Comparison of ENCODE assay signal across 8 cellular contexts in genomic region chr17:7888184-7888920, GRCh38. TPM values are rescaled to one million over a fixed set of nuclear protein-coding genes. Genes with fewer than 3 reads are reported as not detected.
DNase-seq lines count a peak whose midpoint lies in the region; ATAC-seq and TF ChIP-seq lines count a peak whose summit lies in the region.

CHD3 (plus strand) TSS chr17:7888789; CDS start chr17:7889001, 212 bp downstream.

- peak within 1 kb of the TSS; percentile 93 for H3K4me3 ChIP-seq in GM12864 (ENCODE audit: low read depth, low read length)
- peak within 1 kb of the TSS; percentile 84 for H3K4me3 ChIP-seq in PC-9
- peak within 1 kb of the TSS; percentile 17 to 87 for H3K4me3 ChIP-seq in right atrium auricular region
- H3K4me3 ChIP-seq in skeletal muscle cell (ENCODE audit: low read depth, low read length), result peak within 1 kb of the TSS; percentile 52

- DNase-seq in GM12864 (ENCODE audit: low read depth) (no peak), PC-9 (peak; percentile 82 to 84), right atrium auricular region (ENCODE audit: low spot score) (no peak), skeletal muscle cell (ENCODE audit: low read depth) (no peak), C1 segment of cervical spinal cord (lab: John Stamatoyannopoulos, UW) (no peak), NCI-H1048 (lab: John Stamatoyannopoulos, UW) (no peak)
- peak; percentile 58 for DNase-seq in activated naive CD8-positive, alpha-beta T cell treated with anti-CD3 and anti-CD28 coated beads, Interleukin-2, amount 10 ng/mL, durations not matched to agents 7 days and 5 days

- peak within 1 kb of the TSS; percentile 80 for H3K27ac ChIP-seq in PC-9
- peak within 1 kb of the TSS; percentile 88 to 90 for H3K27ac ChIP-seq in right atrium auricular region

- peaks cover 4% of the 10 kb centered on the region; the same call in 1 of the 2 replicates for H4K20me1 ChIP-seq in PC-9 (ENCODE audit: insufficient read depth)

- TF ChIP-seq CTCF in GM12864 (IDR thresholded peaks at IDR 0.05; ENCODE audit: low read depth, low read length, missing control alignments) (no peak), PC-9 (conservative IDR thresholded peaks at IDR 0.05) (no peak), right atrium auricular region (IDR thresholded peaks at IDR 0.05) (no peak)

- H3K9me2 ChIP-seq in PC-9 (ENCODE audit: insufficient read depth), result no peaks in the 10 kb centered on the region

- H3K9me3 ChIP-seq in PC-9 (ENCODE audit: insufficient read depth, low read depth), result no peaks in the 10 kb centered on the region
- no peaks in the 10 kb centered on the region for H3K9me3 ChIP-seq in right atrium auricular region

- peak within 1 kb of the TSS; percentile 73 for H2AFZ ChIP-seq in PC-9

- H3K4me2 ChIP-seq in PC-9, result peak within 1 kb of the TSS; percentile 99

- ATAC-seq in activated naive CD8-positive, alpha-beta T cell treated with anti-CD3 and anti-CD28 coated beads, Interleukin-2, amount 10 ng/mL, durations not matched to agents 7 days and 5 days (ENCODE audit: low read depth), result peak; percentile 15
- ATAC-seq in HG02973 (IDR thresholded peaks at IDR 0.05; ENCODE audit: unreplicated experiment), result no peak

- no peak within 1 kb of the TSS for H3K4me3 Mint-ChIP-seq in activated naive CD8-positive, alpha-beta T cell treated with anti-CD3 and anti-CD28 coated beads, Interleukin-2, amount 10 ng/mL, durations not matched to agents 7 days and 5 days

- peaks cover 38% of the 10 kb centered on the region for H3K79me2 ChIP-seq in PC-9 (ENCODE audit: low read depth)

- H3K27ac Mint-ChIP-seq in activated naive CD8-positive, alpha-beta T cell treated with anti-CD3 and anti-CD28 coated beads, Interleukin-2, amount 10 ng/mL, durations not matched to agents 7 days and 5 days, result no peak within 1 kb of the TSS

- peaks cover 11% of the 10 kb centered on the region for H3K4me1 Mint-ChIP-seq in activated naive CD8-positive, alpha-beta T cell treated with anti-CD3 and anti-CD28 coated beads, Interleukin-2, amount 10 ng/mL, durations not matched to agents 7 days and 5 days

- intact Hi-C loops in PC-9 (cut with micrococcal nuclease; ENCODE audit: unreplicated experiment), result loop anchor here (1.0 to 10.0 kb wide), 4 partner anchors 44 to 304 kb away; partner anchors contain the start of genes CNTROB, MPDU1 and TRAPPC1

- H3K4me1 ChIP-seq in PC-9 (replicated peaks; ENCODE audit: insufficient read depth) (peaks cover 23% of the 10 kb centered on the region), right atrium auricular region (peaks cover 0 to 47% of the 10 kb centered on the region in 2 donors)

- no TSS peak for BruUV-seq in PC-9 (replicated peaks; lab: Mats Ljungman, UMichigan)

- peaks cover 12% of the 10 kb centered on the region for H3K36me3 Mint-ChIP-seq in activated naive CD8-positive, alpha-beta T cell treated with anti-CD3 and anti-CD28 coated beads, Interleukin-2, amount 10 ng/mL, durations not matched to agents 7 days and 5 days

- H3F3A ChIP-seq in PC-9 (ENCODE audit: insufficient read depth, low read depth), result peaks cover 30% of the 10 kb centered on the region

- POLR2A ChIA-PET in PC-9 (lab: Charles Lee; ENCODE audit: unreplicated experiment), result interaction anchor here (0.6 kb wide), 2 partner anchors 44 to 113 kb away, joined by 4 read pairs; no protein-coding TSS in a partner anchor
- POLR2A ChIA-PET in activated naive CD8-positive, alpha-beta T cell treated with anti-CD3 and anti-CD28 coated beads, Interleukin-2, amount 10 ng/mL, durations not matched to agents 7 days and 5 days (lab: Charles Lee), result no interaction called here

- H3K27me3 Mint-ChIP-seq in activated naive CD8-positive, alpha-beta T cell treated with anti-CD3 and anti-CD28 coated beads, Interleukin-2, amount 10 ng/mL, durations not matched to agents 7 days and 5 days, result no peaks in the 10 kb centered on the region

- H3K27me3 ChIP-seq in PC-9 (ENCODE audit: insufficient read depth, low read depth) (no peaks in the 10 kb centered on the region), right atrium auricular region (no peaks in the 10 kb centered on the region)

- no peaks in the 10 kb centered on the region; the same call in 1 of the 2 replicates for H3K36me3 ChIP-seq in PC-9 (ENCODE audit: low read depth)
- H3K36me3 ChIP-seq in right atrium auricular region, result peaks cover 7% of the 10 kb centered on the region

- CTCF ChIA-PET in PC-9 (lab: Charles Lee), result interaction anchor here (0.9 kb wide), 1 partner anchor 25 kb away, joined by 4 read pairs; no protein-coding TSS in a partner anchor

- H3K9me3 Mint-ChIP-seq in activated naive CD8-positive, alpha-beta T cell treated with anti-CD3 and anti-CD28 coated beads, Interleukin-2, amount 10 ng/mL, durations not matched to agents 7 days and 5 days, result no peaks in the 10 kb centered on the region

RNA-seq across cellular contexts. Expression of gene CHD3, which starts in this region (rescaled TPM):
- total RNA-seq in PC-9 (2021), result 197 and 219 TPM in 2 replicates
- 100 to 1,000 TPM; 194 to 199 TPM for total RNA-seq in activated naive CD8-positive, alpha-beta T cell treated with anti-CD3 and anti-CD28 coated beads, Interleukin-2, amount 10 ng/mL, durations not matched to agents 7 days and 5 days
- total RNA-seq in right atrium auricular region, result 10 to 100 TPM; 17.6 to 44.7 TPM

Comparison
In these comparisons a context has a peak if more than half of its experiments do, and no peak if none do; other contexts are left out.
1. DNase-seq: peak in PC-9 (2 of 2) and activated naive CD8-positive, alpha-beta T cell treated with anti-CD3 and anti-CD28 coated beads, Interleukin-2, amount 10 ng/mL, durations not matched to agents 7 days and 5 days (single experiment); none in GM12864 (single experiment), right atrium auricular region (single experiment), skeletal muscle cell (single experiment), C1 segment of cervical spinal cord (0 of 14) and NCI-H1048 (single experiment).
2. Peak in every context shown above with its lines, with median percentiles within 50 percentile points of each other: H3K4me3 ChIP-seq.